In the genomic region with DNA sequence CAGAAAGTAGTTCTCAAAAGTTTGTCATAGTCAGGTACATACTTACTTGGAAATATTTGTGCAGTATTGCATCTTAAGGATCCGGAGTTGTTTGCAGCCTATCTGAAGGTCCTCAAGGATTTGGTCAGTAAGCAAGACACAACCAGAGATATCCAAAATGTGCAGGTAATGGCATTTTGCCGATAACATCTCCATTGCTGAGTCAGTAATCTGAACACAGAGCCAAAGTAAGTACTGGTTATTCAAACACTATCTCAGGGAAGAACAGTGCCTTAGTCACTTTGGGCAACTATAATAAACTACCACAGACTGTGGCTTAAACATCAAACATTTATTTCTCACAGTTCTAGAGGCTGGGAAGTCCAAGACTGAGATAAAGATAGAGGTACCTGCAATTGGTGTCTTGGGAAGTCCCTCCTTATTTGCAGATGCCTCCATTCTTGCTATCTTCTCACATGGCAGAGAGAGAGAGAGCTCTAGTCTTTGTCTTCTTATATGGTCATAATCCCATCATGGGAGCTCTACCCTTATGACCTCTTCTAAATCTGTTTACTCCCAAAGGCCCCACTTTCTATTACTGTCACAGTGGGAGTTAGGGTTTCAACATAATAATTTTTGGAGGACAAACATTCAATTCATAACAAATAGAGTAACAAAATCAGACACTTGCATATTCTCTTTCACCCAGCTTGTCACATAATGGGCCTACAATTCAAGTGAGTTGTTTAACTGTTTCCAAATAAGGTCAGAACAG, we compare ENCODE assay signal across 2 cellular contexts.
TF ChIP-seq lines count a peak whose summit lies in the region.

No MANE protein-coding gene starts in this region.

TF ChIP-seq in K562, 482 proteins besides CTCF, POLR2A, EP300 and RAD21 (continued from another document):
- TF ChIP-seq MAFK (IDR thresholded peaks at IDR 0.05; ENCODE audit: low read length) (0 out of 2 replicates have a peak, but pooled peaks have one; percentile 14), NFYB (IDR thresholded peaks at IDR 0.05; ENCODE audit: extremely low read depth, insufficient read length) (no peak), C11orf30 (IDR thresholded peaks at IDR 0.05; ENCODE audit: low read depth) (peak; percentile 64), EZH2 (IDR thresholded peaks at IDR 0.05; ENCODE audit: borderline replicate concordance, low read depth, low read length) (no peak), HLTF (IDR thresholded peaks at IDR 0.05) (no peak)
TF ChIP-seq in K562: peak in this region for 4.

TF ChIP-seq in GM23338, 12 proteins besides CTCF, POLR2A, EP300 and RAD21 (continued from another document):
- TF ChIP-seq, protein P1, sequence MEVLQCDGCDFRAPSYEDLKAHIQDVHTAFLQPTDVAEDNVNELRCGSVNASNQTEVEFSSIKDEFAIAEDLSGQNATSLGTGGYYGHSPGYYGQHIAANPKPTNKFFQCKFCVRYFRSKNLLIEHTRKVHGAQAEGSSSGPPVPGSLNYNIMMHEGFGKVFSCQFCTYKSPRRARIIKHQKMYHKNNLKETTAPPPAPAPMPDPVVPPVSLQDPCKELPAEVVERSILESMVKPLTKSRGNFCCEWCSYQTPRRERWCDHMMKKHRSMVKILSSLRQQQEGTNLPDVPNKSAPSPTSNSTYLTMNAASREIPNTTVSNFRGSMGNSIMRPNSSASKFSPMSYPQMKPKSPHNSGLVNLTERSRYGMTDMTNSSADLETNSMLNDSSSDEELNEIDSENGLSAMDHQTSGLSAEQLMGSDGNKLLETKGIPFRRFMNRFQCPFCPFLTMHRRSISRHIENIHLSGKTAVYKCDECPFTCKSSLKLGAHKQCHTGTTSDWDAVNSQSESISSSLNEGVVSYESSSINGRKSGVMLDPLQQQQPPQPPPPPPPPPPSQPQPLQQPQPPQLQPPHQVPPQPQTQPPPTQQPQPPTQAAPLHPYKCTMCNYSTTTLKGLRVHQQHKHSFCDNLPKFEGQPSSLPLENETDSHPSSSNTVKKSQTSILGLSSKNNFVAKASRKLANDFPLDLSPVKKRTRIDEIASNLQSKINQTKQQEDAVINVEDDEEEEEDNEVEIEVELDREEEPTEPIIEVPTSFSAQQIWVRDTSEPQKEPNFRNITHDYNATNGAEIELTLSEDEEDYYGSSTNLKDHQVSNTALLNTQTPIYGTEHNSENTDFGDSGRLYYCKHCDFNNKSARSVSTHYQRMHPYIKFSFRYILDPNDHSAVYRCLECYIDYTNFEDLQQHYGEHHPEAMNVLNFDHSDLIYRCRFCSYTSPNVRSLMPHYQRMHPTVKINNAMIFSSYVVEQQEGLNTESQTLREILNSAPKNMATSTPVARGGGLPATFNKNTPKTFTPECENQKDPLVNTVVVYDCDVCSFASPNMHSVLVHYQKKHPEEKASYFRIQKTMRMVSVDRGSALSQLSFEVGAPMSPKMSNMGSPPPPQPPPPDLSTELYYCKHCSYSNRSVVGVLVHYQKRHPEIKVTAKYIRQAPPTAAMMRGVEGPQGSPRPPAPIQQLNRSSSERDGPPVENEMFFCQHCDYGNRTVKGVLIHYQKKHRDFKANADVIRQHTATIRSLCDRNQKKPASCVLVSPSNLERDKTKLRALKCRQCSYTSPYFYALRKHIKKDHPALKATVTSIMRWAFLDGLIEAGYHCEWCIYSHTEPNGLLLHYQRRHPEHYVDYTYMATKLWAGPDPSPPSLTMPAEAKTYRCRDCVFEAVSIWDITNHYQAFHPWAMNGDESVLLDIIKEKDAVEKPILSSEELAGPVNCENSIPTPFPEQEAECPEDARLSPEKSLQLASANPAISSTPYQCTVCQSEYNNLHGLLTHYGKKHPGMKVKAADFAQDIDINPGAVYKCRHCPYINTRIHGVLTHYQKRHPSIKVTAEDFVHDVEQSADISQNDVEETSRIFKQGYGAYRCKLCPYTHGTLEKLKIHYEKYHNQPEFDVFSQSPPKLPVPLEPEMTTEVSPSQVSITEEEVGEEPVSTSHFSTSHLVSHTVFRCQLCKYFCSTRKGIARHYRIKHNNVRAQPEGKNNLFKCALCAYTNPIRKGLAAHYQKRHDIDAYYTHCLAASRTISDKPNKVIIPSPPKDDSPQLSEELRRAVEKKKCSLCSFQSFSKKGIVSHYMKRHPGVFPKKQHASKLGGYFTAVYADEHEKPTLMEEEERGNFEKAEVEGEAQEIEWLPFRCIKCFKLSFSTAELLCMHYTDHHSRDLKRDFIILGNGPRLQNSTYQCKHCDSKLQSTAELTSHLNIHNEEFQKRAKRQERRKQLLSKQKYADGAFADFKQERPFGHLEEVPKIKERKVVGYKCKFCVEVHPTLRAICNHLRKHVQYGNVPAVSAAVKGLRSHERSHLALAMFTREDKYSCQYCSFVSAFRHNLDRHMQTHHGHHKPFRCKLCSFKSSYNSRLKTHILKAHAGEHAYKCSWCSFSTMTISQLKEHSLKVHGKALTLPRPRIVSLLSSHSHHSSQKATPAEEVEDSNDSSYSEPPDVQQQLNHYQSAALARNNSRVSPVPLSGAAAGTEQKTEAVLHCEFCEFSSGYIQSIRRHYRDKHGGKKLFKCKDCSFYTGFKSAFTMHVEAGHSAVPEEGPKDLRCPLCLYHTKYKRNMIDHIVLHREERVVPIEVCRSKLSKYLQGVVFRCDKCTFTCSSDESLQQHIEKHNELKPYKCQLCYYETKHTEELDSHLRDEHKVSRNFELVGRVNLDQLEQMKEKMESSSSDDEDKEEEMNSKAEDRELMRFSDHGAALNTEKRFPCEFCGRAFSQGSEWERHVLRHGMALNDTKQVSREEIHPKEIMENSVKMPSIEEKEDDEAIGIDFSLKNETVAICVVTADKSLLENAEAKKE (CRISPR knock-in tag; IDR thresholded peaks at IDR 0.05): no peak
- TF ChIP-seq NANOG (IDR thresholded peaks at IDR 0.05; ENCODE audit: borderline replicate concordance) (no peak), STAT1 (IDR thresholded peaks at IDR 0.05; ENCODE audit: unreplicated experiment) (no peak), JUNB (IDR thresholded peaks at IDR 0.05; ENCODE audit: unreplicated experiment) (no peak), EZH2phosphoT487 (IDR thresholded peaks at IDR 0.05; ENCODE audit: unreplicated experiment) (no peak), ZNF114 (CRISPR knock-in tag; IDR thresholded peaks at IDR 0.05) (no peak), CREB1 (CRISPR knock-in tag; IDR thresholded peaks at IDR 0.05; ENCODE audit: low read depth) (no peak)
- TF ChIP-seq, protein P2, sequence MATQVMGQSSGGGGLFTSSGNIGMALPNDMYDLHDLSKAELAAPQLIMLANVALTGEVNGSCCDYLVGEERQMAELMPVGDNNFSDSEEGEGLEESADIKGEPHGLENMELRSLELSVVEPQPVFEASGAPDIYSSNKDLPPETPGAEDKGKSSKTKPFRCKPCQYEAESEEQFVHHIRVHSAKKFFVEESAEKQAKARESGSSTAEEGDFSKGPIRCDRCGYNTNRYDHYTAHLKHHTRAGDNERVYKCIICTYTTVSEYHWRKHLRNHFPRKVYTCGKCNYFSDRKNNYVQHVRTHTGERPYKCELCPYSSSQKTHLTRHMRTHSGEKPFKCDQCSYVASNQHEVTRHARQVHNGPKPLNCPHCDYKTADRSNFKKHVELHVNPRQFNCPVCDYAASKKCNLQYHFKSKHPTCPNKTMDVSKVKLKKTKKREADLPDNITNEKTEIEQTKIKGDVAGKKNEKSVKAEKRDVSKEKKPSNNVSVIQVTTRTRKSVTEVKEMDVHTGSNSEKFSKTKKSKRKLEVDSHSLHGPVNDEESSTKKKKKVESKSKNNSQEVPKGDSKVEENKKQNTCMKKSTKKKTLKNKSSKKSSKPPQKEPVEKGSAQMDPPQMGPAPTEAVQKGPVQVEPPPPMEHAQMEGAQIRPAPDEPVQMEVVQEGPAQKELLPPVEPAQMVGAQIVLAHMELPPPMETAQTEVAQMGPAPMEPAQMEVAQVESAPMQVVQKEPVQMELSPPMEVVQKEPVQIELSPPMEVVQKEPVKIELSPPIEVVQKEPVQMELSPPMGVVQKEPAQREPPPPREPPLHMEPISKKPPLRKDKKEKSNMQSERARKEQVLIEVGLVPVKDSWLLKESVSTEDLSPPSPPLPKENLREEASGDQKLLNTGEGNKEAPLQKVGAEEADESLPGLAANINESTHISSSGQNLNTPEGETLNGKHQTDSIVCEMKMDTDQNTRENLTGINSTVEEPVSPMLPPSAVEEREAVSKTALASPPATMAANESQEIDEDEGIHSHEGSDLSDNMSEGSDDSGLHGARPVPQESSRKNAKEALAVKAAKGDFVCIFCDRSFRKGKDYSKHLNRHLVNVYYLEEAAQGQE (IDR thresholded peaks at IDR 0.05; ENCODE audit: unreplicated experiment): no peak
TF ChIP-seq in GM23338: peak in this region for 0.
